Comparison of ENCODE assay signal across 1 cellular context in the genomic region with DNA sequence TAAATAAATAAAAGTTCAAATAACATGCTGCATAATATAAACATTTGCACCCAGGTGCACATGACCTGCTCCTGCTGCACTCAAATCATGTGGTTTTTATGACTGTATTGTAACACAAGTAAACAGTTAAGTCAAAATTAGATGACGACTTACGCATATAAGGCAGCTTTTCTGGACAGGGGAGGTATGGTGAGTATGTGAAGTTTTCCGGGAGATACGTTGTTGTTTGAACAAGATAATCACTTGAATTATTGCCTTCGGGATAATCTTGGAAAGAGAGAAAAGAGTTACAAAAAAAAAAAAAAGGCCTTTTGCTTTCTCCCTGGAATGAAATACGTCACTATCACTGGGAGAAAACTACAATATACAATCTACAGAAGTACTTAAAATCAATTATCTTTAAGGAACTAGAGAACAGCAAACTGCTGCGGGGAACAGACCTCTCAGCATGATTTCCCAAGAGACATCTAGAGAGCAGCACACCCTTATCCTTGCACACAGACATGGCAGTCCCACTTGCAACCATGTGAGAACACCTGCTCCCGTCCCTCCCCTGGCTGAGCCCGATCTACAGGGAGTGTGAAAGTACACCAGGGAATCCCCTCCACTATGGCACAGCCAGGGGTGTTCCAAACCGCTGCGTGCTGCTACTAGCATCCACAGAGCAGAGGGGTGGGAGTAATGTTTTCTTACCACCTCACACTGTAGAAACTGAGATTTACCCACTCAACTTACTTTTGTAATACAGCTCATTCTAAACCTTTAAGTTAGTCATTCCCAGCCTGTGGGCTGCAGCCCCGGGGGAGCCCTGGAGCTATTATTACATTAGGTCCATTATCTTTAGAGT.
TF ChIP-seq lines count a peak whose summit lies in the region.

No MANE protein-coding gene starts in this region.

TF ChIP-seq in HEK293, 187 proteins besides CTCF, POLR2A, EP300 and RAD21 (continued from another document and continues in another):
- TF ChIP-seq KLF10 (tag by site-specific recombination; IDR thresholded peaks at IDR 0.05) (no peak), ZNF211 (tag by site-specific recombination; IDR thresholded peaks at IDR 0.05; ENCODE audit: low read depth) (no peak), ZSCAN4 (tag by site-specific recombination; IDR thresholded peaks at IDR 0.05) (0 out of 2 replicates have a peak, but pooled peaks have one; percentile 20), KLF8 (tag by site-specific recombination; IDR thresholded peaks at IDR 0.05) (no peak; the same call in 1 of the 2 replicates), SETDB1 (IDR thresholded peaks at IDR 0.05; ENCODE audit: insufficient read length, low read length) (no peak), ZNF274 (IDR thresholded peaks at IDR 0.05; ENCODE audit: low read length) (no peak), ZNF274 (tag by site-specific recombination; IDR thresholded peaks at IDR 0.05; ENCODE audit: borderline replicate concordance) (no peak), ZNF416 (tag by site-specific recombination; IDR thresholded peaks at IDR 0.05) (no peak), MZF1 (tag by site-specific recombination; IDR thresholded peaks at IDR 0.05; ENCODE audit: borderline replicate concordance) (peak; percentile 65; the same call in 1 of the 2 replicates), HIC1 (tag by site-specific recombination; IDR thresholded peaks at IDR 0.05) (0 out of 2 replicates have a peak, but pooled peaks have one; percentile 16), ZNF776 (tag by site-specific recombination; IDR thresholded peaks at IDR 0.05; ENCODE audit: borderline replicate concordance) (no peak), FEZF1 (tag by site-specific recombination; IDR thresholded peaks at IDR 0.05) (peak; percentile 24), ZNF768 (tag by site-specific recombination; IDR thresholded peaks at IDR 0.05) (no peak), ZNF184 (tag by site-specific recombination; IDR thresholded peaks at IDR 0.05) (no peak), OSR2 (tag by site-specific recombination; IDR thresholded peaks at IDR 0.05) (peak; percentile 87), ZNF585B (tag by site-specific recombination; IDR thresholded peaks at IDR 0.05) (no peak), ZNF513 (tag by site-specific recombination; IDR thresholded peaks at IDR 0.05) (no peak), ZNF843 (tag by site-specific recombination; IDR thresholded peaks at IDR 0.05) (peak; percentile 54), ZNF112 (tag by site-specific recombination; IDR thresholded peaks at IDR 0.05) (no peak)
- TF ChIP-seq, protein P1, sequence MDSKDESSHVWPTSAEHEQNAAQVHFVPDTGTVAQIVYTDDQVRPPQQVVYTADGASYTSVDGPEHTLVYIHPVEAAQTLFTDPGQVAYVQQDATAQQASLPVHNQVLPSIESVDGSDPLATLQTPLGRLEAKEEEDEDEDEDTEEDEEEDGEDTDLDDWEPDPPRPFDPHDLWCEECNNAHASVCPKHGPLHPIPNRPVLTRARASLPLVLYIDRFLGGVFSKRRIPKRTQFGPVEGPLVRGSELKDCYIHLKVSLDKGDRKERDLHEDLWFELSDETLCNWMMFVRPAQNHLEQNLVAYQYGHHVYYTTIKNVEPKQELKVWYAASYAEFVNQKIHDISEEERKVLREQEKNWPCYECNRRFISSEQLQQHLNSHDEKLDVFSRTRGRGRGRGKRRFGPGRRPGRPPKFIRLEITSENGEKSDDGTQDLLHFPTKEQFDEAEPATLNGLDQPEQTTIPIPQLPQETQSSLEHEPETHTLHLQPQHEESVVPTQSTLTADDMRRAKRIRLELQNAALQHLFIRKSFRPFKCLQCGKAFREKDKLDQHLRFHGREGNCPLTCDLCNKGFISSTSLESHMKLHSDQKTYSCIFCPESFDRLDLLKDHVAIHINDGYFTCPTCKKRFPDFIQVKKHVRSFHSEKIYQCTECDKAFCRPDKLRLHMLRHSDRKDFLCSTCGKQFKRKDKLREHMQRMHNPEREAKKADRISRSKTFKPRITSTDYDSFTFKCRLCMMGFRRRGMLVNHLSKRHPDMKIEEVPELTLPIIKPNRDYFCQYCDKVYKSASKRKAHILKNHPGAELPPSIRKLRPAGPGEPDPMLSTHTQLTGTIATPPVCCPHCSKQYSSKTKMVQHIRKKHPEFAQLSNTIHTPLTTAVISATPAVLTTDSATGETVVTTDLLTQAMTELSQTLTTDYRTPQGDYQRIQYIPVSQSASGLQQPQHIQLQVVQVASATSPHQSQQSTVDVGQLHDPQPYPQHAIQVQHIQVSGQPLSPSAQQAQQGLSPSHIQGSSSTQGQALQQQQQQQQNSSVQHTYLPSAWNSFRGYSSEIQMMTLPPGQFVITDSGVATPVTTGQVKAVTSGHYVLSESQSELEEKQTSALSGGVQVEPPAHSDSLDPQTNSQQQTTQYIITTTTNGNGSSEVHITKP (tag by site-specific recombination; IDR thresholded peaks at IDR 0.05): peak; percentile 93
- TF ChIP-seq, protein P2, sequence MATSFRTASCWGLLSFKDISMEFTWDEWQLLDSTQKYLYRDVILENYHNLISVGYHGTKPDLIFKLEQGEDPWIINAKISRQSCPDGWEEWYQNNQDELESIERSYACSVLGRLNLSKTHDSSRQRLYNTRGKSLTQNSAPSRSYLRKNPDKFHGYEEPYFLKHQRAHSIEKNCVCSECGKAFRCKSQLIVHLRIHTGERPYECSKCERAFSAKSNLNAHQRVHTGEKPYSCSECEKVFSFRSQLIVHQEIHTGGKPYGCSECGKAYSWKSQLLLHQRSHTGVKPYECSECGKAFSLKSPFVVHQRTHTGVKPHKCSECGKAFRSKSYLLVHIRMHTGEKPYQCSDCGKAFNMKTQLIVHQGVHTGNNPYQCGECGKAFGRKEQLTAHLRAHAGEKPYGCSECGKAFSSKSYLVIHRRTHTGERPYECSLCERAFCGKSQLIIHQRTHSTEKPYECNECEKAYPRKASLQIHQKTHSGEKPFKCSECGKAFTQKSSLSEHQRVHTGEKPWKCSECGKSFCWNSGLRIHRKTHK (tag by site-specific recombination; IDR thresholded peaks at IDR 0.05): no peak
- TF ChIP-seq, protein P3, sequence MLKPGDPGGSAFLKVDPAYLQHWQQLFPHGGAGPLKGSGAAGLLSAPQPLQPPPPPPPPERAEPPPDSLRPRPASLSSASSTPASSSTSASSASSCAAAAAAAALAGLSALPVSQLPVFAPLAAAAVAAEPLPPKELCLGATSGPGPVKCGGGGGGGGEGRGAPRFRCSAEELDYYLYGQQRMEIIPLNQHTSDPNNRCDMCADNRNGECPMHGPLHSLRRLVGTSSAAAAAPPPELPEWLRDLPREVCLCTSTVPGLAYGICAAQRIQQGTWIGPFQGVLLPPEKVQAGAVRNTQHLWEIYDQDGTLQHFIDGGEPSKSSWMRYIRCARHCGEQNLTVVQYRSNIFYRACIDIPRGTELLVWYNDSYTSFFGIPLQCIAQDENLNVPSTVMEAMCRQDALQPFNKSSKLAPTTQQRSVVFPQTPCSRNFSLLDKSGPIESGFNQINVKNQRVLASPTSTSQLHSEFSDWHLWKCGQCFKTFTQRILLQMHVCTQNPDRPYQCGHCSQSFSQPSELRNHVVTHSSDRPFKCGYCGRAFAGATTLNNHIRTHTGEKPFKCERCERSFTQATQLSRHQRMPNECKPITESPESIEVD (tag by site-specific recombination; IDR thresholded peaks at IDR 0.05): peak; percentile 99
- TF ChIP-seq, protein P4, sequence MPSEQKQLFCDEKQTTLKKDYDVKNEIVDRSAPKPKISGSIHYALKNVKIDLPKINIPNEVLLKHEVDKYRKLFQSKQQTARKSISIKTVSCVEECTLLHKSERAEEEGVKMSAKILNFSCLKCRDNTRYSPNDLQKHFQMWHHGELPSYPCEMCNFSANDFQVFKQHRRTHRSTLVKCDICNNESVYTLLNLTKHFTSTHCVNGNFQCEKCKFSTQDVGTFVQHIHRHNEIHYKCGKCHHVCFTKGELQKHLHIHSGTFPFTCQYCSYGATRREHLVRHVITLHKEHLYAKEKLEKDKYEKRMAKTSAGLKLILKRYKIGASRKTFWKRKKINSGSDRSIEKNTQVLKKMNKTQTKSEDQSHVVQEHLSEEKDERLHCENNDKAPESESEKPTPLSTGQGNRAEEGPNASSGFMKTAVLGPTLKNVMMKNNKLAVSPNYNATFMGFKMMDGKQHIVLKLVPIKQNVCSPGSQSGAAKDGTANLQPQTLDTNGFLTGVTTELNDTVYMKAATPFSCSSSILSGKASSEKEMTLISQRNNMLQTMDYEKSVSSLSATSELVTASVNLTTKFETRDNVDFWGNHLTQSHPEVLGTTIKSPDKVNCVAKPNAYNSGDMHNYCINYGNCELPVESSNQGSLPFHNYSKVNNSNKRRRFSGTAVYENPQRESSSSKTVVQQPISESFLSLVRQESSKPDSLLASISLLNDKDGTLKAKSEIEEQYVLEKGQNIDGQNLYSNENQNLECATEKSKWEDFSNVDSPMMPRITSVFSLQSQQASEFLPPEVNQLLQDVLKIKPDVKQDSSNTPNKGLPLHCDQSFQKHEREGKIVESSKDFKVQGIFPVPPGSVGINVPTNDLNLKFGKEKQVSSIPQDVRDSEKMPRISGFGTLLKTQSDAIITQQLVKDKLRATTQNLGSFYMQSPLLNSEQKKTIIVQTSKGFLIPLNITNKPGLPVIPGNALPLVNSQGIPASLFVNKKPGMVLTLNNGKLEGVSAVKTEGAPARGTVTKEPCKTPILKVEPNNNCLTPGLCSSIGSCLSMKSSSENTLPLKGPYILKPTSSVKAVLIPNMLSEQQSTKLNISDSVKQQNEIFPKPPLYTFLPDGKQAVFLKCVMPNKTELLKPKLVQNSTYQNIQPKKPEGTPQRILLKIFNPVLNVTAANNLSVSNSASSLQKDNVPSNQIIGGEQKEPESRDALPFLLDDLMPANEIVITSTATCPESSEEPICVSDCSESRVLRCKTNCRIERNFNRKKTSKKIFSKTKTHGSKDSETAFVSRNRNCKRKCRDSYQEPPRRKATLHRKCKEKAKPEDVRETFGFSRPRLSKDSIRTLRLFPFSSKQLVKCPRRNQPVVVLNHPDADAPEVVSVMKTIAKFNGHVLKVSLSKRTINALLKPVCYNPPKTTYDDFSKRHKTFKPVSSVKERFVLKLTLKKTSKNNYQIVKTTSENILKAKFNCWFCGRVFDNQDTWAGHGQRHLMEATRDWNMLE (tag by site-specific recombination; conservative IDR thresholded peaks at IDR 0.05; ENCODE audit: low read depth): no peak
- TF ChIP-seq, protein P5, sequence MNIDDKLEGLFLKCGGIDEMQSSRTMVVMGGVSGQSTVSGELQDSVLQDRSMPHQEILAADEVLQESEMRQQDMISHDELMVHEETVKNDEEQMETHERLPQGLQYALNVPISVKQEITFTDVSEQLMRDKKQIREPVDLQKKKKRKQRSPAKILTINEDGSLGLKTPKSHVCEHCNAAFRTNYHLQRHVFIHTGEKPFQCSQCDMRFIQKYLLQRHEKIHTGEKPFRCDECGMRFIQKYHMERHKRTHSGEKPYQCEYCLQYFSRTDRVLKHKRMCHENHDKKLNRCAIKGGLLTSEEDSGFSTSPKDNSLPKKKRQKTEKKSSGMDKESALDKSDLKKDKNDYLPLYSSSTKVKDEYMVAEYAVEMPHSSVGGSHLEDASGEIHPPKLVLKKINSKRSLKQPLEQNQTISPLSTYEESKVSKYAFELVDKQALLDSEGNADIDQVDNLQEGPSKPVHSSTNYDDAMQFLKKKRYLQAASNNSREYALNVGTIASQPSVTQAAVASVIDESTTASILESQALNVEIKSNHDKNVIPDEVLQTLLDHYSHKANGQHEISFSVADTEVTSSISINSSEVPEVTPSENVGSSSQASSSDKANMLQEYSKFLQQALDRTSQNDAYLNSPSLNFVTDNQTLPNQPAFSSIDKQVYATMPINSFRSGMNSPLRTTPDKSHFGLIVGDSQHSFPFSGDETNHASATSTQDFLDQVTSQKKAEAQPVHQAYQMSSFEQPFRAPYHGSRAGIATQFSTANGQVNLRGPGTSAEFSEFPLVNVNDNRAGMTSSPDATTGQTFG (tag by site-specific recombination; IDR thresholded peaks at IDR 0.05; ENCODE audit: borderline replicate concordance): no peak
